ENCODE assay signal across 13 cellular contexts in the genomic region with DNA sequence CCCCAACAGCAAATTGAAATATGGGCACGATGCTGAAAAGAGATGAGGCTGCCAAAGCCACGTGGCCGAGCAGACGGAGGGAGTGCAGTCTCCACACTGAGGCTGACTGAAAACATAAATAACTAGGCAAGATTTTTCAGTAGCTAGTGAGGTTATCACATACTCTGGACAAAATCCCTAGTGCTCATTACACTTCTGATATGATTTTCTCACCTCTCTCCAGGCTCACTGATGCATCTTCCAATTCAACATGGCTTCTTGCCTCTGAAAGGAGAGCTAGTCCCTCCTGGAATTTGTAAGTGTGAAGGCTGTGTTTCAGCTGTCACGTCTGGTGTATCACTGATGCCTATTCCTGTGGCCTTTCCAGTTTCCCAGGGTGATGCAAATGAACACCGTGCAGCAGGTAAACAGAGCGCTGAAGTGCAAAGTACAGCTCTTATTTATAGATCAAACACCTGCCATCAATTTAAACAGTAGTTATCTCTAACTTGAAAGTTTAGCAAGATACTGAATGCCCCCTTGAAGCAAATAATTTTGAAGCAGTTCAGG.
DNase-seq lines count a peak whose midpoint lies in the region; ATAC-seq and TF ChIP-seq lines count a peak whose summit lies in the region.
"Had no signal": no experiment of that assay in that cellular context is flagged by ENCODE, and none has a peak within 500 bp of the region (broad histone marks: within the 10 kb centered on the region; RNA-seq: fewer than 3 reads in every experiment).

No MANE protein-coding gene starts in this region.

- peak overlapping the region; percentile 41; the same call in 1 of the 2 replicates for H3K27ac ChIP-seq in VCaP
- H3K27ac ChIP-seq: HL-60 had no signal

- peak in 1 of 2 donors; percentile 5 for ATAC-seq in naive B cell (ENCODE audit: low read depth in 2 of 2)
- no peak for ATAC-seq in GM18517 (IDR thresholded peaks at IDR 0.05; ENCODE audit: unreplicated experiment)
- no peak for ATAC-seq in GM21576 (IDR thresholded peaks at IDR 0.05; ENCODE audit: unreplicated experiment)
- ATAC-seq in GM18858 (IDR thresholded peaks at IDR 0.05; ENCODE audit: unreplicated experiment), result no peak
- ATAC-seq: activated CD4-positive, alpha-beta T cell treated with anti-CD3 and anti-CD28 coated beads for 36 hours; naive thymus-derived CD8-positive, alpha-beta T cell had no signal

- TF ChIP-seq CTCF in GM12865 (IDR thresholded peaks at IDR 0.05; ENCODE audit: insufficient read depth, low read depth, low read length, missing control alignments), result no peak
- TF ChIP-seq CTCF in VCaP (conservative IDR thresholded peaks at IDR 0.05), result no peak

- H3K36me3 Mint-ChIP-seq in naive B cell, result peaks cover 0 to 3% of the 10 kb centered on the region in 2 donors

- peak overlapping the region in 6 of 8 donors; percentile 7 to 73 (median 54) for H3K4me3 Mint-ChIP-seq in naive B cell
- H3K4me3 Mint-ChIP-seq: activated CD4-positive, alpha-beta T cell treated with anti-CD3 and anti-CD28 coated beads for 36 hours; naive thymus-derived CD8-positive, alpha-beta T cell had no signal

- H3K9me3 Mint-ChIP-seq in naive B cell, result no peaks in the 10 kb centered on the region
- H3K9me3 Mint-ChIP-seq: naive thymus-derived CD8-positive, alpha-beta T cell had no signal

- H3K4me1 Mint-ChIP-seq in naive B cell, result peaks cover 35 to 63% (median 39%) of the 10 kb centered on the region in 3 donors

- H3K27ac Mint-ChIP-seq in naive B cell, result peak overlapping the region; percentile 47 to 98 (median 84)
- H3K27ac Mint-ChIP-seq: activated CD4-positive, alpha-beta T cell treated with anti-CD3 and anti-CD28 coated beads for 36 hours had no signal

- H3K4me3 ChIP-seq in GM12865 (ENCODE audit: low read depth, low read length), result no peak overlapping the region

- DNase-seq in GM12865 (ENCODE audit: low read depth) (peak; percentile 11), NCI-H146 (lab: John Stamatoyannopoulos, UW) (peak; percentile 93), naive B cell (no peak)
- no peak for DNase-seq in activated CD8-positive, alpha-beta memory T cell treated with anti-CD3 and anti-CD28 coated beads for 24 hours
- DNase-seq: activated CD4-positive, alpha-beta T cell treated with anti-CD3 and anti-CD28 coated beads for 36 hours; activated T-cell treated with anti-CD3 and anti-CD28 coated beads, Interleukin-2, amount 50 U/mL, for 48 hours; aorta; naive thymus-derived CD8-positive, alpha-beta T cell had no signal

- H3K27me3 Mint-ChIP-seq in naive B cell, result no peaks in the 10 kb centered on the region
- H3K27me3 Mint-ChIP-seq: activated CD4-positive, alpha-beta T cell treated with anti-CD3 and anti-CD28 coated beads for 36 hours; naive thymus-derived CD8-positive, alpha-beta T cell had no signal

Comparison
In these comparisons a context has a peak if more than half of its experiments do, and no peak if none do; other contexts are left out.
1. DNase-seq: peak in GM12865 (single experiment) and NCI-H146 (single experiment); none in naive B cell (single experiment) and activated CD8-positive, alpha-beta memory T cell treated with anti-CD3 and anti-CD28 coated beads for 24 hours (single experiment).